In genomic region chr17:28327031-28327607, GRCh38 we compare ENCODE assay signal across 4 cellular contexts. TPM values are rescaled to one million over a fixed set of nuclear protein-coding genes. Genes with fewer than 3 reads are reported as not detected.
DNase-seq lines count a peak whose midpoint lies in the region; ATAC-seq and TF ChIP-seq lines count a peak whose summit lies in the region.

No MANE protein-coding gene starts in this region.

- no peaks in the 10 kb centered on the region for H3K27me3 ChIP-seq in BE2C

- peaks cover 11% of the 10 kb centered on the region for H3K36me3 ChIP-seq in BE2C

- peak; percentile 79 for ATAC-seq in HG02610 (IDR thresholded peaks at IDR 0.05; ENCODE audit: unreplicated experiment)

- no peaks in the 10 kb centered on the region for H3K9me3 ChIP-seq in BE2C

- no peak for TF ChIP-seq CTCF in BE2C (IDR thresholded peaks at IDR 0.05; ENCODE audit: low read depth, low read length)

- H3K4me1 ChIP-seq in BE2C = no peaks in the 10 kb centered on the region

- no peak overlapping the region for H3K4me3 ChIP-seq in BE2C (ENCODE audit: low read depth, low read length)

- DNase-seq in islet precursor cell (peak; percentile 39), BE2C (no peak), HuH-7 (ENCODE audit: low spot score) (no peak)

RNA-seq across cellular contexts. Expression of gene TMEM97, which starts 8.1 kb away (rescaled TPM):
- polyA plus RNA-seq in BE2C (2012; ENCODE audit: insufficient read depth, insufficient read length, low read depth) = 24.7 TPM

RNA-seq across cellular contexts. Expression of gene IFT20, which starts 8.2 kb away (rescaled TPM):
- 19.5 TPM for polyA plus RNA-seq in BE2C (2012; ENCODE audit: insufficient read depth, insufficient read length, low read depth)

RNA-seq across cellular contexts. Expression of gene TNFAIP1, which starts 8.4 kb away (rescaled TPM):
- 21.0 TPM for polyA plus RNA-seq in BE2C (2012; ENCODE audit: insufficient read depth, insufficient read length, low read depth)

RNA-seq across cellular contexts. Expression of gene POLDIP2, which starts 30.2 kb away (rescaled TPM):
- polyA plus RNA-seq in BE2C (2012; ENCODE audit: insufficient read depth, insufficient read length, low read depth) = 88.1 TPM

RNA-seq across cellular contexts. Expression of gene SEBOX, which starts 37.9 kb away (rescaled TPM):
- polyA plus RNA-seq in BE2C (2012; ENCODE audit: insufficient read depth, insufficient read length, low read depth) = not detected
